In the genomic region with DNA sequence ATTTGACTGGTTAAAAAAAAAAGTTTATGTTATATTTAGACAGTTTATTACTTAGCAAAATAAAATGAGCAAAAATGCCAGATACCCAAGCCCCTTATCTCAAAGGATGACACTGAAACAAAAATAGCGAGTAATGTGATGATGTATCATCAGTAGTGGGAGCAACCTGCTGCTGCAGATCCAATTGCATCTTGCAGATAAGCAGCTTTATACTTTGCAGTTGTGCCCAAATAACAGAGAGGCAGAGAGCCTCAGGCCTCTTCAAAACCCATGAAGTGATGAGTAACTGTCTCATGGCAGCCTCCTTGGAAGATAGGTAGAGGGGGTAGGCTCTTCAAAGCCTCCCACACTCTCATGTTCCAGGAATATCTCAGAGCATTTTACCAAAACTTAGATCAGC, we compare ENCODE assay signal across 17 cellular contexts.
"Had no signal": no experiment of that assay in that cellular context is flagged by ENCODE, and none has a peak within 500 bp of the region (broad histone marks: within the 10 kb centered on the region; RNA-seq: fewer than 3 reads in every experiment).

No MANE protein-coding gene starts in this region.

- DNase-seq: KBM-7, NCI-H1092, NCI-H1105 treated with DMSO at 0.1 percent for 48 hours, NCI-H1417 treated with DMSO at 0.1 percent for 48 hours, NCI-H146, NCI-H1694 treated with DMSO at 0.1 percent for 48 hours, NCI-H1930, NCI-H2081, NCI-H2107, NCI-H2227 treated with DMSO at 0.1 percent for 48 hours, NCI-H446, NCI-H510A, NCI-H524 treated with DMSO at 0.1 percent for 48 hours, NCI-H69, NCI-H774, RPMI8226, SHP77 had no signal
